ENCODE assay signal across 11 cellular contexts in genomic region chrX:69128573-69128972, GRCh38. TPM values are rescaled to one million over a fixed set of nuclear protein-coding genes. Genes with fewer than 3 reads are reported as not detected.
DNase-seq lines count a peak whose midpoint lies in the region; ATAC-seq and TF ChIP-seq lines count a peak whose summit lies in the region.
"Had no signal": no experiment of that assay in that cellular context is flagged by ENCODE, and none has a peak within 500 bp of the region (broad histone marks: within the 10 kb centered on the region; RNA-seq: fewer than 3 reads in every experiment).

No MANE protein-coding gene starts in this region.

- H3K9me3 ChIP-seq in T-helper 17 cell (ENCODE audit: control insufficient read depth, low read length, poor library complexity, severe bottlenecking) (no peaks in the 10 kb centered on the region), heart left ventricle (no peaks in the 10 kb centered on the region), psoas muscle (no peaks in the 10 kb centered on the region)

- 6 to 43% (median 13%) methylated on average over 14 to 35 of the region's 35 CpGs for WGBS in heart left ventricle, 4 donors
- WGBS in psoas muscle, 3 donors: 17 to 28% (median 22%) methylated on average over 4 to 34 of the region's 35 CpGs

- H3K36me3 ChIP-seq in heart left ventricle (no peaks in the 10 kb centered on the region), psoas muscle (ENCODE audit: insufficient read depth in 1 of 2, low read depth in 1 of 2) (no peaks in the 10 kb centered on the region)

- H3K36me3 Mint-ChIP-seq in T-helper 17 cell (ENCODE audit: low read depth): peaks cover 3% of the 10 kb centered on the region

- H3K27ac ChIP-seq in heart left ventricle (peak overlapping the region in 1 of 12 donors; percentile 24), psoas muscle (no peak overlapping the region)

- H3K27me3 Mint-ChIP-seq in T-helper 17 cell: peaks cover 19% of the 10 kb centered on the region

- no peak for ATAC-seq in T-helper 17 cell
- peak in 3 of 4 donors; percentile 34 to 67 (median 51) for ATAC-seq in heart left ventricle
- peak in 3 of 4 donors; percentile 42 to 71 (median 50) for ATAC-seq in psoas muscle
- no peak for ATAC-seq in GM19463 (IDR thresholded peaks at IDR 0.05; ENCODE audit: unreplicated experiment)

- H3K4me1 ChIP-seq in heart left ventricle (peaks cover 0 to 6% (median 0%) of the 10 kb centered on the region in 12 donors), psoas muscle (no peaks in the 10 kb centered on the region)

- peaks cover 0 to 46% (median 0%) of the 10 kb centered on the region in 9 donors for H3K27me3 ChIP-seq in heart left ventricle
- H3K27me3 ChIP-seq in psoas muscle (ENCODE audit: insufficient read depth in 3 of 3, low read length in 2 of 3): peaks cover 0 to 38% (median 0%) of the 10 kb centered on the region in 3 donors

- H3K4me3 Mint-ChIP-seq in T-helper 17 cell: peak overlapping the region; percentile 65
- H3K4me3 Mint-ChIP-seq: CD4-positive, alpha-beta T cell had no signal

- H3K27ac Mint-ChIP-seq in T-helper 17 cell: no peak overlapping the region
- H3K27ac Mint-ChIP-seq: CD4-positive, alpha-beta T cell had no signal

- peak; percentile 48 for DNase-seq in EL
- DNase-seq in T-helper 17 cell: no peak
- DNase-seq in heart left ventricle: peak in 4 of 5 donors; percentile 21 to 65 (median 42)
- no peak for DNase-seq in psoas muscle
- DNase-seq in NK-92 (lab: John Stamatoyannopoulos, UW; ENCODE audit: unreplicated experiment): no peak
- no peak for DNase-seq in activated effector memory CD4-positive, alpha-beta T cell treated with Interleukin-2 at 50 U/mL for 16 hours
- no peak for DNase-seq in HuH-7 (ENCODE audit: low spot score)
- DNase-seq: activated CD8-positive, alpha-beta memory T cell treated with anti-CD3 and anti-CD28 coated beads for 24 hours; CD4-positive, alpha-beta T cell; stimulated activated CD4-positive, alpha-beta T cell treated with anti-CD3 and anti-CD28 coated beads, Interleukin-2, amount 100 ng/mL, for 24 hours had no signal

- TF ChIP-seq CTCF in heart left ventricle (IDR thresholded peaks at IDR 0.05): no peak
- no peak for TF ChIP-seq CTCF in psoas muscle (IDR thresholded peaks at IDR 0.05)

- H3K4me1 Mint-ChIP-seq in T-helper 17 cell: no peaks in the 10 kb centered on the region

- H3K4me3 ChIP-seq in heart left ventricle: peak overlapping the region in 7 of 12 donors; percentile 9 to 43 (median 29)
- H3K4me3 ChIP-seq in psoas muscle: peak overlapping the region; percentile 36

- intact Hi-C loops in heart left ventricle (cut with DNase I): no loop called here
- intact Hi-C loops in psoas muscle (cut with DNase I): no loop called here

- TF ChIP-seq POLR2A in heart left ventricle (IDR thresholded peaks at IDR 0.05): no peak

RNA-seq across cellular contexts. Expression of gene PJA1, which starts 36.7 kb away (rescaled TPM):
- total RNA-seq in T-helper 17 cell (10 to 100 TPM; 18.7 to 20.2 TPM), heart left ventricle (10 to 100 TPM in 8 of 9 donors, 1 to 10 TPM in 1; 7.8 to 20.1 (median 14.4) TPM), psoas muscle (10 to 100 TPM in 1 of 4 donors, 1 to 10 TPM in 3; 3.5 to 13.4 (median 5.9) TPM)
- polyA plus RNA-seq in heart left ventricle (10 to 100 TPM in 1 of 2 donors, 1 to 10 TPM in 1; 4.3 to 17.9 TPM), psoas muscle (10 to 100 TPM in 1 of 3 donors, 1 to 10 TPM in 2; 4.1 to 11.6 (median 9.9) TPM)

Comparison
In these comparisons a context has a peak if more than half of its experiments do, and no peak if none do; other contexts are left out.
1. DNase-seq: peak in EL (single experiment) and heart left ventricle (4 of 5); none in T-helper 17 cell (0 of 3), psoas muscle (0 of 2), NK-92 (single experiment), activated effector memory CD4-positive, alpha-beta T cell treated with Interleukin-2 at 50 U/mL for 16 hours (single experiment) and HuH-7 (single experiment).
2. ATAC-seq: peak in heart left ventricle (3 of 4) and psoas muscle (3 of 4); none in T-helper 17 cell (single experiment) and GM19463 (single experiment).